8 cellular contexts compared by ENCODE assay signal in the genomic region with DNA sequence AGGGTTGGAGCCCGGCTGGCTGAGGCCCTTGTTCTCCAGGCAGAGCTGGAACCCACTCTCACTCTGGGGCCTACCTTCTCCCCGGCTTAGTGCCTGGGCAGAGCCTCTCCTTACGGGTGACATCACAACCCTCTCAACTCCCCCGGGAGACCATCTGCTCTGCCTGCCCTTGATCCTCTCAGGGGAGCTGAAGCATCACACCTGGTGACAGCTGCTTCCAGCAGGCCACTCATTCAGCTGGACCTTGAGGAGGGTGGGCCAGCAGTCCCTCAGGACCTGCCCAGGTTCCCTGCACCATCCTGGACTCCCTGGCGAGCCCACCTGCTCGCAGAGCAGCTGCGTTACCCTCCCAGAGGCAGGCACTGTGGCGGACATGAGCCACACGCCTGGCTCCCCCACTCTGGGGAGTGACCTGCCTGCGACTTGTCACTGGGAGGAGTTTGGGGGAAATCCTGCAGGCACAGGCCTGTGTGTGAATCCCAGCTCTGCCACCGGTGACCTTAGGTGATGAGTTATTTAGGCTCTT. TPM values are rescaled to one million over a fixed set of nuclear protein-coding genes. Genes with fewer than 3 reads are reported as not detected.
DNase-seq lines count a peak whose midpoint lies in the region; ATAC-seq and TF ChIP-seq lines count a peak whose summit lies in the region.

No MANE protein-coding gene starts in this region.

- H3K27me3 ChIP-seq in stomach smooth muscle (ENCODE audit: control insufficient read depth in 1 of 2, insufficient read depth in 2 of 2, low read length in 2 of 2), result no peaks in the 10 kb centered on the region

- no peaks in the 10 kb centered on the region for H3K9me3 ChIP-seq in stomach smooth muscle (ENCODE audit: control insufficient read depth in 2 of 2, low read length in 2 of 2)

- DNase-seq in GM10248 (ENCODE audit: extremely low spot score), result peak; percentile 59
- DNase-seq in NCI-H69 (lab: John Stamatoyannopoulos, UW), result peak; percentile 92
- DNase-seq in glutamatergic neuron, result peak; percentile 60
- no peak for DNase-seq in T-helper 2 cell
- no peak for DNase-seq in activated T-cell treated with anti-CD3 and anti-CD28 coated beads for 4 hours

- H3K4me3 Mint-ChIP-seq in glutamatergic neuron (ENCODE audit: unreplicated experiment), result peak overlapping the region; percentile 76

- H3K4me1 ChIP-seq in stomach smooth muscle (ENCODE audit: control insufficient read depth, insufficient read depth, low read length), result peaks cover 88% of the 10 kb centered on the region

- peak overlapping the region; percentile 73 to 78 for H3K9ac ChIP-seq in stomach smooth muscle (ENCODE audit: low read length in 2 of 2)

- H3K27ac ChIP-seq in stomach smooth muscle (ENCODE audit: low read length), result peak overlapping the region; percentile 88

- H3K36me3 ChIP-seq in stomach smooth muscle (ENCODE audit: control insufficient read depth in 2 of 2, insufficient read depth in 2 of 2, low read length in 2 of 2), result no peaks in the 10 kb centered on the region

- H3K27me3 Mint-ChIP-seq in glutamatergic neuron (ENCODE audit: unreplicated experiment), result peaks cover 17% of the 10 kb centered on the region

- peak overlapping the region; percentile 52 to 64 for H3K4me3 ChIP-seq in stomach smooth muscle (ENCODE audit: low read length in 2 of 2)

- peaks cover 3% of the 10 kb centered on the region for H3K36me3 Mint-ChIP-seq in glutamatergic neuron (ENCODE audit: unreplicated experiment)

- POLR2A ChIA-PET in GM10248 (lab: Yijun Ruan, JAX), result no interaction called here

- TF ChIP-seq CTCF in GM10248 (IDR thresholded peaks at IDR 0.05; ENCODE audit: control extremely low read depth, extremely low read depth, low read depth, missing control alignments) (no peak), glutamatergic neuron (IDR thresholded peaks at IDR 0.05; ENCODE audit: partially characterized antibody, unreplicated experiment) (no peak)

- peaks cover 67% of the 10 kb centered on the region for H3K4me1 Mint-ChIP-seq in glutamatergic neuron (ENCODE audit: low read depth, unreplicated experiment)

- H3K9me3 Mint-ChIP-seq in glutamatergic neuron (ENCODE audit: unreplicated experiment), result peaks cover 22% of the 10 kb centered on the region

- H3K27ac Mint-ChIP-seq in glutamatergic neuron (ENCODE audit: unreplicated experiment), result peak overlapping the region; percentile 95

- CTCF ChIA-PET in GM10248 (lab: Yijun Ruan, JAX), result interaction anchor here (1.1 to 1.4 kb wide), 2 partner anchors 9 to 10 kb away, joined by 3 to 4 read pairs; no protein-coding TSS in a partner anchor

- ATAC-seq in HG02798 (IDR thresholded peaks at IDR 0.05; ENCODE audit: poor library complexity, unreplicated experiment), result peak; percentile 65
- no peak for ATAC-seq in HG02884 (IDR thresholded peaks at IDR 0.05; ENCODE audit: unreplicated experiment)

RNA-seq across cellular contexts. Expression of gene HS6ST1, which starts 13.1 kb away (rescaled TPM):
- total RNA-seq in glutamatergic neuron (ENCODE audit: unreplicated experiment), result 173 TPM

Comparison
In these comparisons a context has a peak if more than half of its experiments do, and no peak if none do; other contexts are left out.
1. DNase-seq: peak in GM10248 (single experiment), NCI-H69 (single experiment) and glutamatergic neuron (single experiment); none in T-helper 2 cell (0 of 5) and activated T-cell treated with anti-CD3 and anti-CD28 coated beads for 4 hours (single experiment).